In the genomic region with DNA sequence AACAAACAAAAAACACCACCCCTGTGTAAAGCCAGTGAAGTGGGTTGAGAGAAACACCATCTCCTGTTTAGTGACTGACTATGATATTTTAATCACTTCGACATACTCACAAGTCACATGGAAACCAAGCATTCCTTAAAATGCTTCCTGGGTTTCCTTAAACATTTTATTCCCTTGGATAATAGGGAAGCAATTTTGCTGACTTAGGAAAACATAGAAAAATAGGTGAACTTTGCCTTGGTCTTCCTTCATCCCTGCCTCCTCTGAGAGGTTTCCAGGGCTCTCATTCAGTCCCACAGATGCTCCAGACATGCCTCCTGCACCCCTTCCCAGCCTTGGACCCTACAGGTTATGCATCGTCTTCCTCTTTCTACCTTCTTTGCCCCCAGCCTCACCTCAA, we compare ENCODE assay signal across 17 cellular contexts.
"Had no signal": no experiment of that assay in that cellular context is flagged by ENCODE, and none has a peak within 500 bp of the region (broad histone marks: within the 10 kb centered on the region; RNA-seq: fewer than 3 reads in every experiment).

No MANE protein-coding gene starts in this region.

- H3K27ac Mint-ChIP-seq: naive thymus-derived CD4-positive, alpha-beta T cell; progenitor cell of endocrine pancreas; stimulated activated effector memory CD8-positive, alpha-beta T cell treated with anti-CD3 and anti-CD28 coated beads, Interleukin-12 subunit alpha, Interleukin-12 subunit beta, amount 100 ng/mL, for 72 hours; type B pancreatic cell had no signal

- H3K9me3 ChIP-seq: pancreas, suprapubic skin, thyroid gland had no signal

- H3K4me3 ChIP-seq: coronary artery, dorsolateral prefrontal cortex, heart left ventricle, pancreas, suprapubic skin, thyroid gland had no signal

- H3K4me1 Mint-ChIP-seq: neural crest cell; stimulated activated effector memory CD8-positive, alpha-beta T cell treated with anti-CD3 and anti-CD28 coated beads, Interleukin-12 subunit alpha, Interleukin-12 subunit beta, amount 100 ng/mL, for 72 hours had no signal

- H3K27ac ChIP-seq: coronary artery, dorsolateral prefrontal cortex, heart left ventricle, pancreas, suprapubic skin, thyroid gland had no signal

- H3K36me3 ChIP-seq: heart left ventricle, pancreas, suprapubic skin, thyroid gland had no signal

- H3K4me3 Mint-ChIP-seq: naive thymus-derived CD4-positive, alpha-beta T cell; neural crest cell; stimulated activated effector memory CD8-positive, alpha-beta T cell treated with anti-CD3 and anti-CD28 coated beads, Interleukin-12 subunit alpha, Interleukin-12 subunit beta, amount 100 ng/mL, for 72 hours; type B pancreatic cell had no signal

- H3K9me3 Mint-ChIP-seq: neural crest cell; stimulated activated effector memory CD8-positive, alpha-beta T cell treated with anti-CD3 and anti-CD28 coated beads, Interleukin-12 subunit alpha, Interleukin-12 subunit beta, amount 100 ng/mL, for 72 hours had no signal

- DNase-seq: dorsolateral prefrontal cortex; effector CD8-positive, alpha-beta T cell; heart left ventricle; hippocampal formation; left colon; naive thymus-derived CD4-positive, alpha-beta T cell; pancreas; stimulated activated CD4-positive, alpha-beta T cell treated with anti-CD3 and anti-CD28 coated beads, Interleukin-4, amount 100 ng/mL, for 1 hour; stimulated activated CD8-positive, alpha-beta memory T cell treated with anti-CD3 and anti-CD28 coated beads, Interleukin-4, amount 100 ng/mL, for 48 hours; stimulated activated naive CD8-positive, alpha-beta T cell treated with anti-CD3 and anti-CD28 coated beads, Interleukin-15, Interleukin-2, amounts not matched to agents 100 U/mL and 50 U/mL, for 24 hours; thyroid gland had no signal

- H3K4me1 ChIP-seq: pancreas, suprapubic skin, thyroid gland had no signal

- H3K36me3 Mint-ChIP-seq: naive thymus-derived CD4-positive, alpha-beta T cell; stimulated activated effector memory CD8-positive, alpha-beta T cell treated with anti-CD3 and anti-CD28 coated beads, Interleukin-12 subunit alpha, Interleukin-12 subunit beta, amount 100 ng/mL, for 72 hours; type B pancreatic cell had no signal

- H3K27me3 ChIP-seq: dorsolateral prefrontal cortex, heart left ventricle, pancreas, suprapubic skin, thyroid gland had no signal

- ATAC-seq: left colon; naive thymus-derived CD4-positive, alpha-beta T cell; stimulated activated naive CD8-positive, alpha-beta T cell treated with anti-CD3 and anti-CD28 coated beads, Interleukin-15, Interleukin-2, amounts not matched to agents 100 U/mL and 50 U/mL, for 24 hours had no signal
